ENCODE assay signal across 8 cellular contexts in the genomic region with DNA sequence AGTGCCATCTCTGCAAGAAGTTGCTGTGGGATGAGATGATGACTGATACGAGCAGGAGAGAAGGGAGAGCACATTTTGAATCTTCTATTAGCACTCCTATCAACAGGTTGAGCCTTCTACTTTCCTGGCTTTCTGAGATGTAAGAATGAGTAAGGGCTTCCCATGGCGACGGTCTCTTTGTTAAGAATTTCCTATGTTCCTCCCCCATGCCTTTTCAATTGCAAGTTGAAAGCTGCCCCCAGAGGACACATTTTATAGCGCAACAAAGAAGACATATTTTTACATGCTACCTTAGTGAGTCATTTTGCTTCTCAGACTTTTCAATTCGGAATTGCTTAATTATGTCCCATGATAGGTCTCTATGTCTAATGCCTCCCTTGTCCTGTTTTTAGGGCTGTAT.
DNase-seq lines count a peak whose midpoint lies in the region; ATAC-seq and TF ChIP-seq lines count a peak whose summit lies in the region.

No MANE protein-coding gene starts in this region.

- TF ChIP-seq CTCF in 22Rv1 (IDR thresholded peaks at IDR 0.05), result peak; percentile 42
- no peak for TF ChIP-seq CTCF in HEK293 (tag by site-specific recombination; IDR thresholded peaks at IDR 0.05)
- peak; percentile 71 for TF ChIP-seq CTCF in foreskin keratinocyte (conservative IDR thresholded peaks at IDR 0.05)
- TF ChIP-seq CTCF in ovary (IDR thresholded peaks at IDR 0.05), result no peak

- H3K36me3 ChIP-seq in HEK293 (ENCODE audit: control insufficient read depth in 2 of 2, insufficient read depth in 1 of 2, low read length in 2 of 2) (no peaks in the 10 kb centered on the region), SJSA1 (no peaks in the 10 kb centered on the region), ovary (no peaks in the 10 kb centered on the region)

- H3K4me3 ChIP-seq in HEK293 (ENCODE audit: low read depth, low read length) (no peak overlapping the region), SJSA1 (no peak overlapping the region), ovary (no peak overlapping the region)

- H3K4me1 ChIP-seq in HEK293 (ENCODE audit: control insufficient read depth, insufficient read depth, low read length), result peaks cover 10% of the 10 kb centered on the region
- H3K4me1 ChIP-seq in SJSA1 (replicated peaks), result peaks cover 21% of the 10 kb centered on the region
- H3K4me1 ChIP-seq in foreskin keratinocyte, result no peaks in the 10 kb centered on the region
- H3K4me1 ChIP-seq in ovary (ENCODE audit: insufficient read depth), result peaks cover 6% of the 10 kb centered on the region

- H3K9me3 ChIP-seq in HEK293 (ENCODE audit: control insufficient read depth, insufficient read depth, low read depth, low read length) (no peaks in the 10 kb centered on the region), SJSA1 (replicated peaks) (no peaks in the 10 kb centered on the region), ovary (no peaks in the 10 kb centered on the region)

- WGBS in ovary, 3 donors, result 39 to 57% (median 53%) methylated on average over 5 of the region's 5 CpGs

- H3K27ac ChIP-seq in 22Rv1, result no peak overlapping the region
- no peak overlapping the region; the same call in 1 of the 2 replicates for H3K27ac ChIP-seq in HEK293 (ENCODE audit: extremely low read depth, low read depth, low read length)
- peak overlapping the region; percentile 40 for H3K27ac ChIP-seq in SJSA1
- H3K27ac ChIP-seq in foreskin keratinocyte, result no peak overlapping the region
- H3K27ac ChIP-seq in ovary, result no peak overlapping the region

- TF ChIP-seq EP300 in ovary (IDR thresholded peaks at IDR 0.05), result no peak

- H3K27me3 ChIP-seq in SJSA1 (replicated peaks) (no peaks in the 10 kb centered on the region), foreskin keratinocyte (peaks cover 6% of the 10 kb centered on the region), ovary (no peaks in the 10 kb centered on the region)

- TF ChIP-seq POLR2A in ovary (IDR thresholded peaks at IDR 0.05), result no peak

- CTCF ChIA-PET in HEK293 (lab: Yijun Ruan, JAX), result interaction anchor here (0.6 to 1.2 kb wide), 4 partner anchors 14 to 1061 kb away, joined by 3 to 4 read pairs (median 3); no protein-coding TSS in a partner anchor

- POLR2A ChIA-PET in HEK293 (lab: Yijun Ruan, JAX), result no interaction called here

- DNase-seq in SJSA1 (ENCODE audit: low read depth in 1 of 2, low spot score in 2 of 2) (peak; percentile 51 to 72), foreskin keratinocyte (peak; percentile 54 to 87), ovary (no peak)

- peak; percentile 85 for ATAC-seq in foreskin keratinocyte
- no peak for ATAC-seq in activated CD4-positive, CD25-positive, alpha-beta regulatory T cell treated with anti-CD3 and anti-CD28 coated beads, Interleukin-2, amount 50 U/mL, for 24 hours
- ATAC-seq in HG03439 (IDR thresholded peaks at IDR 0.05; ENCODE audit: unreplicated experiment), result no peak
- no peak for ATAC-seq in GM19023 (IDR thresholded peaks at IDR 0.05; ENCODE audit: unreplicated experiment)

- intact Hi-C loops in ovary (cut with DNase I), result no loop called here

TF ChIP-seq in HEK293, 187 proteins besides CTCF, POLR2A, EP300 and RAD21:
- TF ChIP-seq PRDM1 (tag by site-specific recombination; IDR thresholded peaks at IDR 0.05) (0 out of 2 replicates have a peak, but pooled peaks have one; percentile 13), SCRT1 (tag by site-specific recombination; IDR thresholded peaks at IDR 0.05; ENCODE audit: borderline replicate concordance) (peak; percentile 85), SCRT2 (tag by site-specific recombination; IDR thresholded peaks at IDR 0.05) (peak; percentile 84), ZNF76 (tag by site-specific recombination; IDR thresholded peaks at IDR 0.05; ENCODE audit: borderline replicate concordance, low read depth) (no peak)

Comparison
In these comparisons a context has a peak if more than half of its experiments do, and no peak if none do; other contexts are left out.
1. CTCF ChIP-seq: peak in 22Rv1 (single experiment) and foreskin keratinocyte (single experiment); none in HEK293 (single experiment) and ovary (0 of 3).
2. DNase-seq: peak in SJSA1 (2 of 2) and foreskin keratinocyte (2 of 2); none in ovary (0 of 5).